1 cellular context compared by ENCODE assay signal in genomic region chr12:117052386-117053049, GRCh38.
TF ChIP-seq lines count a peak whose summit lies in the region.

No MANE protein-coding gene starts in this region.

TF ChIP-seq in GM12878, 131 proteins besides CTCF, POLR2A, EP300 and RAD21 (continued from another document):
- TF ChIP-seq RELB (IDR thresholded peaks at IDR 0.05; ENCODE audit: low read depth) (peak; percentile 74; the same call in 1 of the 2 replicates), ZNF217 (IDR thresholded peaks at IDR 0.05) (no peak), TCF3 (IDR thresholded peaks at IDR 0.05; ENCODE audit: borderline replicate concordance, insufficient read depth, low read depth, low read length) (peak; percentile 36; the same call in 1 of the 2 replicates), CBX3 (IDR thresholded peaks at IDR 0.05; ENCODE audit: borderline replicate concordance, low read depth) (no peak), CHD2 (IDR thresholded peaks at IDR 0.05; ENCODE audit: borderline replicate concordance, low read depth, low read length) (peak; percentile 63; the same call in 1 of the 2 replicates), TCF12 (IDR thresholded peaks at IDR 0.05; ENCODE audit: low read depth, low read length) (peak; percentile 81; the same call in 1 of the 2 replicates), POU2F2 (IDR thresholded peaks at IDR 0.05; ENCODE audit: borderline replicate concordance, low read depth, low read length) (peak; percentile 78; the same call in 2 of the 3 replicates)
